Comparison of ENCODE assay signal across 8 cellular contexts in genomic region chr20:58309607-58310290, GRCh38. TPM values are rescaled to one million over a fixed set of nuclear protein-coding genes. Genes with fewer than 3 reads are reported as not detected.
DNase-seq lines count a peak whose midpoint lies in the region; ATAC-seq, FAIRE-seq and TF ChIP-seq lines count a peak whose summit lies in the region.

RAB22A (plus strand) TSS chr20:58309715; CDS start chr20:58309977, 262 bp downstream.

- peak; percentile 65 for ATAC-seq in GM21360 (IDR thresholded peaks at IDR 0.05; ENCODE audit: unreplicated experiment)
- peak; percentile 31 for ATAC-seq in stimulated activated naive CD8-positive, alpha-beta T cell treated with anti-CD3 and anti-CD28 coated beads, Interleukin-15, amount 100 ng/mL, for 72 hours

- no peaks in the 10 kb centered on the region for H3K27me3 Mint-ChIP-seq in Calu3 (ENCODE audit: unreplicated experiment)
- no peaks in the 10 kb centered on the region for H3K27me3 Mint-ChIP-seq in stimulated activated naive CD8-positive, alpha-beta T cell treated with anti-CD3 and anti-CD28 coated beads, Interleukin-15, amount 100 ng/mL, for 72 hours

- TF ChIP-seq CTCF in Calu3 (IDR thresholded peaks at IDR 0.05; ENCODE audit: unreplicated experiment) (no peak), neural cell (IDR thresholded peaks at IDR 0.05; ENCODE audit: poor library complexity, severe bottlenecking) (no peak)

- peak within 1 kb of the TSS; percentile 45 for H2AFZ ChIP-seq in neural cell (ENCODE audit: low read depth, low read length)

- H3K4me2 ChIP-seq in neural cell (ENCODE audit: low read length) = peak within 1 kb of the TSS; percentile 89

- peaks cover 3% of the 10 kb centered on the region for H3F3A ChIP-seq in neural cell (ENCODE audit: insufficient read depth, low read length, poor library complexity, severe bottlenecking)

- no peak within 1 kb of the TSS for H3K27ac ChIP-seq in neural cell (ENCODE audit: low read length)

- H3K4me3 ChIP-seq in neural cell (ENCODE audit: low read length) = peak within 1 kb of the TSS; percentile 79

- H3K36me3 Mint-ChIP-seq in Calu3 (ENCODE audit: insufficient read depth, unreplicated experiment) = peaks cover 58% of the 10 kb centered on the region

- TF ChIP-seq EP300 in neural cell (conservative IDR thresholded peaks at IDR 0.05; ENCODE audit: poor library complexity, severe bottlenecking) = peak; percentile 22

- peaks cover 21% of the 10 kb centered on the region for H3K4me1 Mint-ChIP-seq in Calu3 (ENCODE audit: low read depth, unreplicated experiment)
- H3K4me1 Mint-ChIP-seq in stimulated activated naive CD8-positive, alpha-beta T cell treated with anti-CD3 and anti-CD28 coated beads, Interleukin-15, amount 100 ng/mL, for 72 hours = peaks cover 67% of the 10 kb centered on the region

- FAIRE-seq in HTR-8/SVneo (lab: Jason Lieb, UNC) = peak; percentile 95

- H3K27me3 ChIP-seq in neural cell (ENCODE audit: insufficient read depth, low read depth, low read length) = no peaks in the 10 kb centered on the region

- CTCF ChIA-PET in Calu3 (lab: Charles Lee) = interaction anchor here (0.8 to 1.2 kb wide), 2 partner anchors 24 to 79 kb away, joined by 3 to 5 read pairs; partner anchors contain the start of gene VAPB

- no peaks in the 10 kb centered on the region for H3K9me3 Mint-ChIP-seq in Calu3 (ENCODE audit: low read depth, unreplicated experiment)
- peaks cover 0 to 5% of the 10 kb centered on the region in 2 donors for H3K9me3 Mint-ChIP-seq in stimulated activated naive CD8-positive, alpha-beta T cell treated with anti-CD3 and anti-CD28 coated beads, Interleukin-15, amount 100 ng/mL, for 72 hours

- intact Hi-C loops in Calu3 (cut with micrococcal nuclease; ENCODE audit: unreplicated experiment) = no loop called here

- H4K20me1 ChIP-seq in neural cell (ENCODE audit: insufficient read depth) = no peaks in the 10 kb centered on the region

- no peaks in the 10 kb centered on the region for H3K79me2 ChIP-seq in neural cell (replicated peaks; ENCODE audit: insufficient read depth, low read length)

- no peaks in the 10 kb centered on the region for H3K36me3 ChIP-seq in neural cell (ENCODE audit: insufficient read depth, low read length)

- H3K9ac ChIP-seq in neural cell (ENCODE audit: low read length) = peak within 1 kb of the TSS; percentile 82

- peak within 1 kb of the TSS; percentile 91 for H3K4me3 Mint-ChIP-seq in Calu3 (ENCODE audit: low read depth, unreplicated experiment)
- peak within 1 kb of the TSS; percentile 95 to 96 for H3K4me3 Mint-ChIP-seq in stimulated activated naive CD8-positive, alpha-beta T cell treated with anti-CD3 and anti-CD28 coated beads, Interleukin-15, amount 100 ng/mL, for 72 hours

- TF ChIP-seq RAD21 in neural cell (conservative IDR thresholded peaks at IDR 0.05) = peak; percentile 34

- peak; percentile 92 for DNase-seq in Calu3
- DNase-seq in HTR-8/SVneo (ENCODE audit: insufficient read length, low spot score) = peak; percentile 99
- peak; percentile 86 for DNase-seq in RPMI8226
- DNase-seq in activated effector memory CD4-positive, alpha-beta T cell treated with Interleukin-2 at 50 U/mL for 16 hours = peak; percentile 69
- peak; percentile 57 for DNase-seq in fibroblast of the conjunctiva (ENCODE audit: low read depth)
- DNase-seq in stimulated activated naive CD8-positive, alpha-beta T cell treated with anti-CD3 and anti-CD28 coated beads, Interleukin-15, amount 100 ng/mL, for 72 hours = peak; percentile 82 to 84

- BruUV-seq in Calu3 (replicated peaks; lab: Mats Ljungman, UMichigan) = no TSS peak

- H3K9me3 ChIP-seq in neural cell (ENCODE audit: low read length) = no peaks in the 10 kb centered on the region

- H3K9me2 ChIP-seq in neural cell (ENCODE audit: insufficient read depth, low read length) = no peaks in the 10 kb centered on the region

- H3K27ac Mint-ChIP-seq in Calu3 (ENCODE audit: unreplicated experiment) = peak within 1 kb of the TSS; percentile 90
- H3K27ac Mint-ChIP-seq in stimulated activated naive CD8-positive, alpha-beta T cell treated with anti-CD3 and anti-CD28 coated beads, Interleukin-15, amount 100 ng/mL, for 72 hours = peak within 1 kb of the TSS; percentile 97

TF ChIP-seq in neural cell, 6 proteins besides CTCF, POLR2A, EP300 and RAD21:
- TF ChIP-seq SMC3 (conservative IDR thresholded peaks at IDR 0.05; ENCODE audit: poor library complexity) (peak; percentile 39), MXI1 (conservative IDR thresholded peaks at IDR 0.05; ENCODE audit: poor library complexity, severe bottlenecking) (peak; percentile 76), POLR2AphosphoS5 (IDR thresholded peaks at IDR 0.05) (peak; percentile 79), TAF1 (IDR thresholded peaks at IDR 0.05; ENCODE audit: low read depth) (peak; percentile 24), REST (IDR thresholded peaks at IDR 0.05; ENCODE audit: borderline replicate concordance) (peak; percentile 33), EZH2 (IDR thresholded peaks at IDR 0.05; ENCODE audit: borderline replicate concordance, insufficient read depth, low read length, poor library complexity, severe bottlenecking) (no peak)
TF ChIP-seq in neural cell: peak in this region for 5.

RNA-seq across cellular contexts. Expression of gene RAB22A, which starts in this region (rescaled TPM):
- 28.9 and 29.0 TPM in 2 replicates for total RNA-seq in Calu3 (2022)
- 14.5 and 15.7 TPM in 2 replicates for polyA plus RNA-seq in neural cell
- 25.8 and 31.8 TPM in 2 replicates for polyA minus RNA-seq in neural cell
